In the genomic region with DNA sequence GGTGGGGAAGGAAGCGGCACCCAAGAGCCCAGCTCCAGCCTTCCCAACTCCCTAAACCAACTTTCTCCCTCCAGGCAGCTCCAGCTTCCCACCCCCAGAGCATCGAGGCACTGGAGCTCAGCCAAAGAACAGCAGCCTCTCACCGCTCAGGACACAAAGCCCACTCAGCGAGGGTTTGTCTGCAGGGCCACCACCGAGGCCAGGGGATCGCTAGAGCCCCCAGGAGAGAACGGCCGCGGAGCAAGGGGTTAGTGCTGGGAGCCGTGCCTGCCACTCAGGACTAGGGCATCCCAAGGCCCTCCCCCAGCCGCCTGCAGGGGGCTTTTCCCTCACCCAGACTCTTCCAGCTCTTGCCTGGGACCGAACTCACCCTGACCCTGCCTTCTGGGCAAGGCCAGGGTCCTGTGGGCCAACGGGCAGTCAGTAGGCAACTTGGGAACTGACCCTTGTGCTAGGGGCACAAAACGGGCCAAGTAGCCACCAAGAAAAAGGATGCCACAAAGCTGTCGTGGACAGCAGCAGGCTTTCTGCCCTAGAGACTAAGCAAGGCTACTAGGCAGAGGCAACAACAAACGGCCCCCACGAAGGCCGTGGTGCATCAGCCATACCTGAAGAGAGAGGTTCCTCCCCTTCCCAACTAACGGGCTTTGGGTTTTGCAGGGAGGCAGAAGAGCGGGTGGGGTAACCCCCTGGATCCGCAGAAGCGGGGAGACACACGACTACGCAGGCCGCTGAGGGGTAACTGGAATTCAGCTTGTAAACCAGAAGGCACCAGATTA, we compare ENCODE assay signal across 8 cellular contexts. TPM values are rescaled to one million over a fixed set of nuclear protein-coding genes. Genes with fewer than 3 reads are reported as not detected.
DNase-seq lines count a peak whose midpoint lies in the region; TF ChIP-seq lines count a peak whose summit lies in the region.

No MANE protein-coding gene starts in this region.

- in situ Hi-C loops in GM23248 (cut with MboI), result no loop called here

- H3K27me3 ChIP-seq in GM23248 (replicated peaks; ENCODE audit: insufficient read depth) (no peaks in the 10 kb centered on the region), skeletal muscle satellite cell (ENCODE audit: control insufficient read depth, insufficient read depth, low read length) (no peaks in the 10 kb centered on the region)

- H3K27ac ChIP-seq in GM23248 (peak overlapping the region; percentile 100), SK-N-MC (no peak overlapping the region)

- H3K79me2 ChIP-seq in GM23248 (ENCODE audit: insufficient read depth), result peaks cover 70% of the 10 kb centered on the region

- no peak for TF ChIP-seq CTCF in fibroblast of pulmonary artery (IDR thresholded peaks at IDR 0.05; ENCODE audit: low read length, missing control alignments)

- no peaks in the 10 kb centered on the region for H3K36me3 ChIP-seq in GM23248 (ENCODE audit: low read depth)
- peaks cover 10% of the 10 kb centered on the region; the same call in 1 of the 2 replicates for H3K36me3 ChIP-seq in SK-N-MC (ENCODE audit: insufficient read depth, low read length)
- peaks cover 10% of the 10 kb centered on the region for H3K36me3 ChIP-seq in skeletal muscle satellite cell (ENCODE audit: insufficient read depth, low read length)

- H3F3A ChIP-seq in GM23248 (ENCODE audit: insufficient read depth), result peaks cover 13% of the 10 kb centered on the region; the same call in 1 of the 2 replicates

- peak; percentile 29 for DNase-seq in GM23248
- DNase-seq in SK-N-MC (ENCODE audit: low read depth, low spot score), result no peak
- no peak for DNase-seq in fibroblast of pulmonary artery (ENCODE audit: low read depth)
- DNase-seq in NOMO-1 (lab: John Stamatoyannopoulos, UW; ENCODE audit: unreplicated experiment in 2 of 2), result no peak
- DNase-seq in COR-L47 (lab: John Stamatoyannopoulos, UW), result no peak
- no peak for DNase-seq in mesenteric fat pad (ENCODE audit: low spot score)
- DNase-seq in stimulated activated CD4-positive, alpha-beta T cell treated with anti-CD3 and anti-CD28 coated beads, Interleukin-1b, Interleukin-23, amount 100 ng/mL, for 48 hours, result no peak

- 0 to 2% methylated on average over 20 of the region's 25 CpGs for WGBS in GM23248 (ENCODE audit: low coverage in 1 of 2, low lambda C conversion rate in 2 of 2, missing lambda C conversion rate in 2 of 2), 2 experiments

- H3K9me3 ChIP-seq in GM23248 (ENCODE audit: low read depth), result no peaks in the 10 kb centered on the region
- no peaks in the 10 kb centered on the region for H3K9me3 ChIP-seq in SK-N-MC (ENCODE audit: low read depth, low read length)
- no peaks in the 10 kb centered on the region for H3K9me3 ChIP-seq in skeletal muscle satellite cell (replicated peaks; ENCODE audit: low read length)

- H3K4me1 ChIP-seq in GM23248 (ENCODE audit: insufficient read depth) (peaks cover 31% of the 10 kb centered on the region), skeletal muscle satellite cell (ENCODE audit: control insufficient read depth, insufficient read depth, low read length) (peaks cover 45% of the 10 kb centered on the region)

- no peak overlapping the region for H2AFZ ChIP-seq in GM23248

- no peaks in the 10 kb centered on the region for H4K20me1 ChIP-seq in GM23248 (ENCODE audit: insufficient read depth)

- H3K4me2 ChIP-seq in GM23248 (ENCODE audit: unreplicated experiment) (peak overlapping the region; percentile 94), skeletal muscle satellite cell (ENCODE audit: low read length) (peak overlapping the region; percentile 88)

- H3K4me3 ChIP-seq in GM23248 (peak overlapping the region; percentile 96), SK-N-MC (peak overlapping the region; percentile 93), fibroblast of pulmonary artery (replicated peaks; ENCODE audit: low read depth, low read length) (peak overlapping the region; percentile 89), skeletal muscle satellite cell (ENCODE audit: low read length) (peak overlapping the region; percentile 85)

- no peaks in the 10 kb centered on the region for H3K9me2 ChIP-seq in GM23248 (ENCODE audit: insufficient read depth)

- H3K9ac ChIP-seq in GM23248 (peak overlapping the region; percentile 100), SK-N-MC (ENCODE audit: insufficient read length) (peak overlapping the region; percentile 70), skeletal muscle satellite cell (ENCODE audit: low read depth, low read length) (peak overlapping the region; percentile 76)

RNA-seq across cellular contexts. Expression of a gene that starts 2.3 kb away (rescaled TPM):
- total RNA-seq in GM23248 (2014; rRNA removed; shearing (Covaris generic)), result 24.0 and 26.4 TPM in 2 replicates
- 12.5 and 12.6 TPM in 2 replicates for polyA plus RNA-seq in GM23248 (2016; fragmentation: Nextera tagmentation; extraction: Ambion mirVana)
- 22.6 and 24.5 TPM in 2 replicates for total RNA-seq in skeletal muscle satellite cell (2012; rRNA removed)
- total RNA-seq in mesenteric fat pad, result 45.3 TPM

RNA-seq across cellular contexts. Expression of a gene that starts 3.2 kb away (rescaled TPM):
- total RNA-seq in GM23248 (2014; rRNA removed; shearing (Covaris generic)), result 7.6 and 9.9 TPM in 2 replicates
- polyA plus RNA-seq in GM23248 (2016; fragmentation: Nextera tagmentation; extraction: Ambion mirVana), result 8.5 and 10.0 TPM in 2 replicates
- total RNA-seq in skeletal muscle satellite cell (2012; rRNA removed), result 6.8 and 7.6 TPM in 2 replicates
- total RNA-seq in mesenteric fat pad, result 8.7 TPM

RNA-seq across cellular contexts. Expression of a gene that starts 24.9 kb away (rescaled TPM):
- 0.11 TPM in 1 of 2 replicates, not detected in the other for total RNA-seq in GM23248 (2014; rRNA removed; shearing (Covaris generic))
- polyA plus RNA-seq in GM23248 (2016; fragmentation: Nextera tagmentation; extraction: Ambion mirVana), result not detected in 2 replicates
- 2.4 and 11.2 TPM in 2 replicates for total RNA-seq in skeletal muscle satellite cell (2012; rRNA removed)
- 34.5 TPM for total RNA-seq in mesenteric fat pad

RNA-seq across cellular contexts. Expression of a gene that starts 34.5 kb away (rescaled TPM):
- total RNA-seq in GM23248 (2014; rRNA removed; shearing (Covaris generic)), result 105 and 154 TPM in 2 replicates
- 161 and 166 TPM in 2 replicates for polyA plus RNA-seq in GM23248 (2016; fragmentation: Nextera tagmentation; extraction: Ambion mirVana)
- total RNA-seq in skeletal muscle satellite cell (2012; rRNA removed), result 102 and 164 TPM in 2 replicates
- total RNA-seq in mesenteric fat pad, result 118 TPM

RNA-seq across cellular contexts. Expression of a gene that starts 43.2 kb away (rescaled TPM):
- 2.8 TPM in 1 of 2 replicates, not detected in the other for total RNA-seq in GM23248 (2014; rRNA removed; shearing (Covaris generic))
- polyA plus RNA-seq in GM23248 (2016; fragmentation: Nextera tagmentation; extraction: Ambion mirVana), result 0.43 and 0.45 TPM in 2 replicates
- 0.76 and 1.3 TPM in 2 replicates for total RNA-seq in skeletal muscle satellite cell (2012; rRNA removed)
- 43.0 TPM for total RNA-seq in mesenteric fat pad

Comparison
In these comparisons a context has a peak if more than half of its experiments do, and no peak if none do; other contexts are left out.
1. RNA of a gene that starts 24.9 kb away (total RNA-seq): 34.5 TPM in mesenteric fat pad (single experiment); 0.11 TPM in GM23248; every median in the first group is over 10 times any median in the second.
2. Peak in every context shown above with its lines, with median percentiles within 50 percentile points of each other: H3K4me3 ChIP-seq and H3K9ac ChIP-seq.